In the genomic region with DNA sequence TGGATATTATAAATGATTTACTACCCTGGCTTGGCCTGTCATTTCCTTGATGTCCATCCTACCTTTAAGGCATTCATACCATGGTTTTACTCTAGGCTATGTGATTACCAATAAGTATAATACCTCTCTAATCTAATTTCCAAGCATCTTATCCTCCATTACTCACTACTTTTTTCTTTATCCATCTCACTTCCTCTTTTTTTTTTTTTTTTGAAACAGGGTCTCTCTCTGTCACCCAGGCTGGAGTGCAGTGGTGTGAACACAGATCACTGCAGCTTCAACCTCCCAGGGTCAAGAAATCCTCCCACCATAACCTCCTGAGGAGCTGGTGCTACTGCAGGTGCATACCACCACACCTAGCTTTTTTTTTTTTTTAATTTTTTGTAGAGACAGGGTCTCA, we compare ENCODE assay signal across 32 cellular contexts. TPM values are rescaled to one million over a fixed set of nuclear protein-coding genes. Genes with fewer than 3 reads are reported as not detected.
DNase-seq lines count a peak whose midpoint lies in the region; ATAC-seq and TF ChIP-seq lines count a peak whose summit lies in the region.
"Had no signal": no experiment of that assay in that cellular context is flagged by ENCODE, and none has a peak within 500 bp of the region (broad histone marks: within the 10 kb centered on the region; RNA-seq: fewer than 3 reads in every experiment).

No MANE protein-coding gene starts in this region.

- no peak overlapping the region for H3K27ac ChIP-seq in OCI-LY7 (ENCODE audit: low read depth, low read length, poor library complexity, severe bottlenecking)
- H3K27ac ChIP-seq: brain microvascular endothelial cell, C4-2B, dorsolateral prefrontal cortex, heart left ventricle, right lobe of liver, spleen, tibial nerve had no signal

- peak overlapping the region; percentile 42 for H3K27ac Mint-ChIP-seq in stimulated activated naive CD8-positive, alpha-beta T cell treated with anti-CD3 and anti-CD28 coated beads, Interleukin-15, Interleukin-2, amounts not matched to agents 100 ng/mL and 50 ng/mL, for 24 hours
- peak overlapping the region; percentile 82 for H3K27ac Mint-ChIP-seq in memory B cell
- H3K27ac Mint-ChIP-seq: mesothelial cell of epicardium, progenitor cell of endocrine pancreas had no signal

- BruUV-seq in OCI-LY7 (replicated peaks; lab: Mats Ljungman, UMichigan) = no TSS peak

- H3K27me3 Mint-ChIP-seq in stimulated activated naive CD8-positive, alpha-beta T cell treated with anti-CD3 and anti-CD28 coated beads, Interleukin-15, Interleukin-2, amounts not matched to agents 100 ng/mL and 50 ng/mL, for 24 hours = no peaks in the 10 kb centered on the region
- no peaks in the 10 kb centered on the region for H3K27me3 Mint-ChIP-seq in memory B cell
- H3K27me3 Mint-ChIP-seq: progenitor cell of endocrine pancreas had no signal

- no peaks in the 10 kb centered on the region for H4K20me1 ChIP-seq in OCI-LY7 (ENCODE audit: insufficient read depth, low read length)

- no peaks in the 10 kb centered on the region for H3K79me2 ChIP-seq in OCI-LY7 (ENCODE audit: insufficient read depth, low read depth, low read length)

- no peaks in the 10 kb centered on the region for H3K9me2 ChIP-seq in OCI-LY7 (ENCODE audit: insufficient read depth, low read length)

- H3K36me3 ChIP-seq in OCI-LY7 (ENCODE audit: insufficient read depth, low read length) = peaks cover 96% of the 10 kb centered on the region

- no peak overlapping the region for H3K4me3 Mint-ChIP-seq in stimulated activated naive CD8-positive, alpha-beta T cell treated with anti-CD3 and anti-CD28 coated beads, Interleukin-15, Interleukin-2, amounts not matched to agents 100 ng/mL and 50 ng/mL, for 24 hours
- no peak overlapping the region for H3K4me3 Mint-ChIP-seq in memory B cell
- H3K4me3 Mint-ChIP-seq: activated naive CD4-positive, alpha-beta T cell treated with anti-CD3 and anti-CD28 coated beads for 36 hours; mesothelial cell of epicardium; T-helper 2 cell treated with Interferon-gamma antibody and Interleukin-4, amounts not matched to agents 5 μg/mL and 100 μg/mL, for 36 hours had no signal

- POLR2A ChIA-PET in OCI-LY7 (lab: Charles Lee) = interaction anchor here (0.6 to 1.3 kb wide), 6 partner anchors 65 to 478 kb away, joined by 3 to 6 read pairs (median 4); no protein-coding TSS in a partner anchor

- ATAC-seq in stimulated activated naive CD8-positive, alpha-beta T cell treated with anti-CD3 and anti-CD28 coated beads, Interleukin-15, Interleukin-2, amounts not matched to agents 100 U/mL and 50 U/mL, for 24 hours = no peak
- ATAC-seq in memory B cell (ENCODE audit: low read depth) = peak; percentile 55
- ATAC-seq: heart left ventricle, Panc1 had no signal

- H3K9me3 Mint-ChIP-seq in stimulated activated naive CD8-positive, alpha-beta T cell treated with anti-CD3 and anti-CD28 coated beads, Interleukin-15, Interleukin-2, amounts not matched to agents 100 ng/mL and 50 ng/mL, for 24 hours = no peaks in the 10 kb centered on the region
- H3K9me3 Mint-ChIP-seq in memory B cell = no peaks in the 10 kb centered on the region
- H3K9me3 Mint-ChIP-seq: activated naive CD4-positive, alpha-beta T cell treated with anti-CD3 and anti-CD28 coated beads for 36 hours; mesothelial cell of epicardium; T-helper 2 cell treated with Interferon-gamma antibody and Interleukin-4, amounts not matched to agents 5 μg/mL and 100 μg/mL, for 36 hours had no signal

- H3K9me3 ChIP-seq in OCI-LY7 (ENCODE audit: low read length) = no peaks in the 10 kb centered on the region
- H3K9me3 ChIP-seq: heart left ventricle, right lobe of liver, spleen, tibial nerve had no signal

- peaks cover 23% of the 10 kb centered on the region for H3K4me1 ChIP-seq in OCI-LY7 (ENCODE audit: insufficient read depth, low read length, poor library complexity, severe bottlenecking)

- intact Hi-C loops in OCI-LY7 (cut with micrococcal nuclease; ENCODE audit: unreplicated experiment) = no loop called here

- H3K36me3 Mint-ChIP-seq in stimulated activated naive CD8-positive, alpha-beta T cell treated with anti-CD3 and anti-CD28 coated beads, Interleukin-15, Interleukin-2, amounts not matched to agents 100 ng/mL and 50 ng/mL, for 24 hours (ENCODE audit: low read depth) = peaks cover 73% of the 10 kb centered on the region
- peaks cover 42% of the 10 kb centered on the region for H3K36me3 Mint-ChIP-seq in memory B cell

- H3K4me1 Mint-ChIP-seq in stimulated activated naive CD8-positive, alpha-beta T cell treated with anti-CD3 and anti-CD28 coated beads, Interleukin-15, Interleukin-2, amounts not matched to agents 100 ng/mL and 50 ng/mL, for 24 hours (ENCODE audit: low read depth) = peaks cover 49% of the 10 kb centered on the region
- peaks cover 15% of the 10 kb centered on the region for H3K4me1 Mint-ChIP-seq in memory B cell
- H3K4me1 Mint-ChIP-seq: mesothelial cell of epicardium had no signal

- DNase-seq in stimulated activated naive CD8-positive, alpha-beta T cell treated with anti-CD3 and anti-CD28 coated beads, Interleukin-15, Interleukin-2, amounts not matched to agents 100 U/mL and 50 U/mL, for 24 hours = no peak
- DNase-seq in OCI-LY7 (ENCODE audit: low spot score) (peak; percentile 14), memory B cell (ENCODE audit: low spot score in 2 of 2) (no peak), kidney tubule cell (ENCODE audit: low spot score) (no peak), DMS79 (lab: John Stamatoyannopoulos, UW) (no peak), A172 (ENCODE audit: low spot score) (no peak)
- DNase-seq: activated CD4-positive, alpha-beta T cell treated with anti-CD3 and anti-CD28 coated beads for 4 hours; activated naive CD4-positive, alpha-beta T cell treated with anti-CD3 and anti-CD28 coated beads for 36 hours; amygdala; brain microvascular endothelial cell; dorsolateral prefrontal cortex; EL; foreskin melanocyte; heart left ventricle; kidney; MM.1S; NCI-H1417 treated with DMSO at 0.1 percent for 48 hours; NCI-H2029 treated with DMSO at 0.1 percent for 48 hours; NCI-H526; NK-92 treated with Interleukin-12 subunit alpha and Interleukin-12 subunit beta, amount 100 ng/mL, for 24 hours; nucleus accumbens; right lobe of liver; SHP77; spleen; stimulated activated CD4-positive, alpha-beta T cell treated with anti-CD3 and anti-CD28 coated beads, Interleukin-2, amount 100 ng/mL, for 24 hours had no signal

- H3K4me3 ChIP-seq in OCI-LY7 (ENCODE audit: low read depth, low read length, poor library complexity, severe bottlenecking) = no peak overlapping the region
- H3K4me3 ChIP-seq: dorsolateral prefrontal cortex, heart left ventricle, right lobe of liver, spleen, tibial nerve had no signal

- no peak overlapping the region for H2AFZ ChIP-seq in OCI-LY7 (ENCODE audit: low read length)

- no peak overlapping the region for H3K4me2 ChIP-seq in OCI-LY7 (ENCODE audit: low read length)

- CTCF ChIA-PET in OCI-LY7 (lab: Charles Lee; ENCODE audit: unreplicated experiment) = interaction anchor here (1.2 kb wide), 1 partner anchor 9 kb away, joined by 3 read pairs; no protein-coding TSS in a partner anchor

- TF ChIP-seq CTCF in OCI-LY7 (conservative IDR thresholded peaks at IDR 0.05; ENCODE audit: low read length) = no peak

RNA-seq across cellular contexts. Expression of a gene that starts 39.9 kb away (rescaled TPM):
- total RNA-seq in OCI-LY7 (2014; rRNA removed; shearing (Covaris generic)) = 3.9 and 4.1 TPM in 2 replicates
- 10.8 and 12.2 TPM in 2 replicates for total RNA-seq in OCI-LY7 (2022)
- not detected in 2 replicates for total RNA-seq in A172 (2014; rRNA removed; shearing (Covaris generic))

RNA-seq across cellular contexts. Expression of a gene that starts 56.4 kb away (rescaled TPM):
- 28.8 and 32.9 TPM in 2 replicates for total RNA-seq in OCI-LY7 (2014; rRNA removed; shearing (Covaris generic))
- 23.0 and 30.0 TPM in 2 replicates for total RNA-seq in OCI-LY7 (2022)
- total RNA-seq in A172 (2014; rRNA removed; shearing (Covaris generic)) = 23.3 and 28.5 TPM in 2 replicates
